ENCODE assay signal across 4 cellular contexts in the genomic region with DNA sequence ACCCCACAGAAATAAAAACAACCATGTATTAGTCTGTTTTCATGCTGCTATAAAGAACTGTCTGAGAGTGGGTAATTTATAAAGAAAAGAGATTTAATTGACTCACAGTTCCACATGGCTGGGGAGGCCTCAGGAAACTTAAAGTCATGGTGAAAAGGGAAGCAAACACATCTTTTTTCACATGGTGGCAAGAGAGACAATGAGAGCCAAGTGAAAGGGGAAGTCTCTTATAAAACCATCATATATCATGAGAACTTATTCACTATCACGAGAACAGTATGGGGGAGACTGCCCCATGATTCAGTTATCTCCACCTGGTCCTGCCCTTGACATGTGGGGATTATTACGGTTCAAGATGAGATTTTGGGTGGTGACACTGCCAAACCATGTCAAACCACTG.
"Had no signal": no experiment of that assay in that cellular context is flagged by ENCODE, and none has a peak within 500 bp of the region (broad histone marks: within the 10 kb centered on the region; RNA-seq: fewer than 3 reads in every experiment).

No MANE protein-coding gene starts in this region.

- ATAC-seq: HepG2, K562 had no signal

- H3K27ac Mint-ChIP-seq: IgD-negative memory B cell had no signal

- H3K27me3 Mint-ChIP-seq: IgD-negative memory B cell had no signal

- DNase-seq: IMR-90 had no signal
